Comparison of ENCODE assay signal across 1 cellular context in the genomic region with DNA sequence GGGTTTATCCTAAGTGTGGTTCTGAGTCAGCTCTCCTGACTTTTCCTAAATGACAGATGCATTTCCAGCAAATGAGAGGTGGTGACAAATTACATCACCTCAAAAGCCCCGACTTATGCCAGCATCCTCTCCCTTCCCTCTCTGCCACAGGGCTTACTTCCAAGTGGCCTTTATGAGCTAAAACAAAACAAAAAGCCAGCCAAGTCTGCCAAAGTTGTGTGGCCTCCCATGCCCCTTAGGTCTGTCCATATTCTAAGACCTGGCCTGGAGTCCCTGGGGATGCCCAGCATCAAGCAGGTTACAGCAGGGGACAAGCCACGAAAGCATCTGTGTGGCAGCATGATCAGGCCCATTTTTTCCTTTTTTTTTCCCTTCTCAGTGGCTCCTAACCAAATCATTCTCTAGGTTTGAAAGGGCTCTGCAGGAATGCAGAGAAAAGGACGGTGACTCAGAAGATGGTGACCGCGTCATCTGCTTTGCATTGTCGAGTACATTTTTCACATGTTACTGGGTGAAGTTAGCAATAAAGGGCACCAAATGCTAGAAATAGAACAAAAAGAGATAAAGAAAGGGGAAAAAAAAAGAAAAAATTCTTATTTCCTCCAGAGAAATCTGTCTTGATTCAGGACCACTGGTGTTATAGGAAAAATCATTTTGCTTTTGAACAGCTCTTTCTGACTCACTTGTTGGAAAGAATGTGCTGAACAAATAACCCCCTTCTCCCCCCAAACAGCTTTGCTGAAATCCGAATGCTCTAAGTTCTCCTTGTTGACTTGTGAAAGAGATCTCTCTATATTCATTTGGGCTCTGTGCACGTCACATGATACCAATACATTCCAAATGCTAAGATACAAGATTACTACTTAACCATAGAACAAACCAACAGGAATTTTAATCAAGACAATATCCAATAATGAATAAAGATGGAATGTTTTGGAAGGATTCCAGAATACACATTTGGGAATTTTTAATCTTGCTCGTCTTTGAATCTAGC.
TF ChIP-seq lines count a peak whose summit lies in the region.

No MANE protein-coding gene starts in this region.

TF ChIP-seq in WTC11, 78 proteins besides CTCF, POLR2A, EP300 and RAD21:
- TF ChIP-seq USF1 (CRISPR knock-in tag; IDR thresholded peaks at IDR 0.05) = no peak
- no peak for TF ChIP-seq PRDM15 (CRISPR knock-in tag; IDR thresholded peaks at IDR 0.05)
- TF ChIP-seq SOX15 (CRISPR knock-in tag; IDR thresholded peaks at IDR 0.05) = no peak
- TF ChIP-seq GTF2I (CRISPR knock-in tag; conservative IDR thresholded peaks at IDR 0.05) = no peak
- TF ChIP-seq, protein P1, sequence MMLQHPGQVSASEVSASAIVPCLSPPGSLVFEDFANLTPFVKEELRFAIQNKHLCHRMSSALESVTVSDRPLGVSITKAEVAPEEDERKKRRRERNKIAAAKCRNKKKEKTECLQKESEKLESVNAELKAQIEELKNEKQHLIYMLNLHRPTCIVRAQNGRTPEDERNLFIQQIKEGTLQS (CRISPR knock-in tag; conservative IDR thresholded peaks at IDR 0.05) = no peak
- no peak for TF ChIP-seq SMAD3 (CRISPR knock-in tag; IDR thresholded peaks at IDR 0.05; ENCODE audit: borderline replicate concordance)
- TF ChIP-seq, protein P2, sequence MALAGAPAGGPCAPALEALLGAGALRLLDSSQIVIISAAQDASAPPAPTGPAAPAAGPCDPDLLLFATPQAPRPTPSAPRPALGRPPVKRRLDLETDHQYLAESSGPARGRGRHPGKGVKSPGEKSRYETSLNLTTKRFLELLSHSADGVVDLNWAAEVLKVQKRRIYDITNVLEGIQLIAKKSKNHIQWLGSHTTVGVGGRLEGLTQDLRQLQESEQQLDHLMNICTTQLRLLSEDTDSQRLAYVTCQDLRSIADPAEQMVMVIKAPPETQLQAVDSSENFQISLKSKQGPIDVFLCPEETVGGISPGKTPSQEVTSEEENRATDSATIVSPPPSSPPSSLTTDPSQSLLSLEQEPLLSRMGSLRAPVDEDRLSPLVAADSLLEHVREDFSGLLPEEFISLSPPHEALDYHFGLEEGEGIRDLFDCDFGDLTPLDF (CRISPR knock-in tag; IDR thresholded peaks at IDR 0.05) = no peak
- TF ChIP-seq, protein P3, sequence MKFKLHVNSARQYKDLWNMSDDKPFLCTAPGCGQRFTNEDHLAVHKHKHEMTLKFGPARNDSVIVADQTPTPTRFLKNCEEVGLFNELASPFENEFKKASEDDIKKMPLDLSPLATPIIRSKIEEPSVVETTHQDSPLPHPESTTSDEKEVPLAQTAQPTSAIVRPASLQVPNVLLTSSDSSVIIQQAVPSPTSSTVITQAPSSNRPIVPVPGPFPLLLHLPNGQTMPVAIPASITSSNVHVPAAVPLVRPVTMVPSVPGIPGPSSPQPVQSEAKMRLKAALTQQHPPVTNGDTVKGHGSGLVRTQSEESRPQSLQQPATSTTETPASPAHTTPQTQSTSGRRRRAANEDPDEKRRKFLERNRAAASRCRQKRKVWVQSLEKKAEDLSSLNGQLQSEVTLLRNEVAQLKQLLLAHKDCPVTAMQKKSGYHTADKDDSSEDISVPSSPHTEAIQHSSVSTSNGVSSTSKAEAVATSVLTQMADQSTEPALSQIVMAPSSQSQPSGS (CRISPR knock-in tag; IDR thresholded peaks at IDR 0.05; ENCODE audit: borderline replicate concordance, low read depth) = no peak
- no peak for TF ChIP-seq RORB (CRISPR knock-in tag; IDR thresholded peaks at IDR 0.05)
- TF ChIP-seq ZNF512 (CRISPR knock-in tag; IDR thresholded peaks at IDR 0.05; ENCODE audit: borderline replicate concordance) = no peak
- TF ChIP-seq, protein P4, sequence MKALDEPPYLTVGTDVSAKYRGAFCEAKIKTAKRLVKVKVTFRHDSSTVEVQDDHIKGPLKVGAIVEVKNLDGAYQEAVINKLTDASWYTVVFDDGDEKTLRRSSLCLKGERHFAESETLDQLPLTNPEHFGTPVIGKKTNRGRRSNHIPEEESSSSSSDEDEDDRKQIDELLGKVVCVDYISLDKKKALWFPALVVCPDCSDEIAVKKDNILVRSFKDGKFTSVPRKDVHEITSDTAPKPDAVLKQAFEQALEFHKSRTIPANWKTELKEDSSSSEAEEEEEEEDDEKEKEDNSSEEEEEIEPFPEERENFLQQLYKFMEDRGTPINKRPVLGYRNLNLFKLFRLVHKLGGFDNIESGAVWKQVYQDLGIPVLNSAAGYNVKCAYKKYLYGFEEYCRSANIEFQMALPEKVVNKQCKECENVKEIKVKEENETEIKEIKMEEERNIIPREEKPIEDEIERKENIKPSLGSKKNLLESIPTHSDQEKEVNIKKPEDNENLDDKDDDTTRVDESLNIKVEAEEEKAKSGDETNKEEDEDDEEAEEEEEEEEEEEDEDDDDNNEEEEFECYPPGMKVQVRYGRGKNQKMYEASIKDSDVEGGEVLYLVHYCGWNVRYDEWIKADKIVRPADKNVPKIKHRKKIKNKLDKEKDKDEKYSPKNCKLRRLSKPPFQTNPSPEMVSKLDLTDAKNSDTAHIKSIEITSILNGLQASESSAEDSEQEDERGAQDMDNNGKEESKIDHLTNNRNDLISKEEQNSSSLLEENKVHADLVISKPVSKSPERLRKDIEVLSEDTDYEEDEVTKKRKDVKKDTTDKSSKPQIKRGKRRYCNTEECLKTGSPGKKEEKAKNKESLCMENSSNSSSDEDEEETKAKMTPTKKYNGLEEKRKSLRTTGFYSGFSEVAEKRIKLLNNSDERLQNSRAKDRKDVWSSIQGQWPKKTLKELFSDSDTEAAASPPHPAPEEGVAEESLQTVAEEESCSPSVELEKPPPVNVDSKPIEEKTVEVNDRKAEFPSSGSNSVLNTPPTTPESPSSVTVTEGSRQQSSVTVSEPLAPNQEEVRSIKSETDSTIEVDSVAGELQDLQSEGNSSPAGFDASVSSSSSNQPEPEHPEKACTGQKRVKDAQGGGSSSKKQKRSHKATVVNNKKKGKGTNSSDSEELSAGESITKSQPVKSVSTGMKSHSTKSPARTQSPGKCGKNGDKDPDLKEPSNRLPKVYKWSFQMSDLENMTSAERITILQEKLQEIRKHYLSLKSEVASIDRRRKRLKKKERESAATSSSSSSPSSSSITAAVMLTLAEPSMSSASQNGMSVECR (CRISPR knock-in tag; IDR thresholded peaks at IDR 0.05; ENCODE audit: borderline replicate concordance) = no peak
- no peak for TF ChIP-seq PRRX2 (CRISPR knock-in tag; IDR thresholded peaks at IDR 0.05)
- no peak for TF ChIP-seq NFATC4 (CRISPR knock-in tag; IDR thresholded peaks at IDR 0.05)
- TF ChIP-seq ZNF219 (CRISPR knock-in tag; IDR thresholded peaks at IDR 0.05; ENCODE audit: borderline replicate concordance) = no peak
- no peak for TF ChIP-seq OVOL2 (CRISPR knock-in tag; IDR thresholded peaks at IDR 0.05; ENCODE audit: borderline replicate concordance)
- no peak for TF ChIP-seq ZNF232 (CRISPR knock-in tag; IDR thresholded peaks at IDR 0.05)
- no peak for TF ChIP-seq CREB1 (CRISPR knock-in tag; IDR thresholded peaks at IDR 0.05)
